ENCODE assay signal across 8 cellular contexts in genomic region chr22:43263645-43264514, GRCh38.
DNase-seq lines count a peak whose midpoint lies in the region; ATAC-seq and TF ChIP-seq lines count a peak whose summit lies in the region.

No MANE protein-coding gene starts in this region.

- peak overlapping the region; percentile 15 for H3K27ac Mint-ChIP-seq in activated naive CD4-positive, alpha-beta T cell treated with anti-CD3 and anti-CD28 coated beads, Interleukin-2, amount 50 U/mL, for 24 hours

- H3K9me2 ChIP-seq in SK-N-SH, result no peaks in the 10 kb centered on the region
- H3K9me2 ChIP-seq in hepatocyte (replicated peaks; ENCODE audit: insufficient read depth), result no peaks in the 10 kb centered on the region

- H3F3A ChIP-seq in SK-N-SH (replicated peaks; ENCODE audit: insufficient read depth), result no peaks in the 10 kb centered on the region

- H2AFZ ChIP-seq in SK-N-SH (ENCODE audit: low read depth) (no peak overlapping the region), hepatocyte (no peak overlapping the region)

- peak overlapping the region in 1 of 2 experiments; percentile 85; a peak in 2 of 4 replicates for H3K27ac ChIP-seq in SK-N-SH (ENCODE audit: low read depth in 2 of 2, low read length in 1 of 2)
- H3K27ac ChIP-seq in hepatocyte, result no peak overlapping the region

- H3K9ac ChIP-seq in SK-N-SH, result no peak overlapping the region

- peak overlapping the region; percentile 86 for H3K4me3 Mint-ChIP-seq in activated naive CD4-positive, alpha-beta T cell treated with anti-CD3 and anti-CD28 coated beads, Interleukin-2, amount 50 U/mL, for 24 hours

- no peaks in the 10 kb centered on the region for H3K36me3 Mint-ChIP-seq in activated naive CD4-positive, alpha-beta T cell treated with anti-CD3 and anti-CD28 coated beads, Interleukin-2, amount 50 U/mL, for 24 hours

- ATAC-seq in GM19035 (IDR thresholded peaks at IDR 0.05; ENCODE audit: unreplicated experiment) (peak; percentile 79), HG03521 (IDR thresholded peaks at IDR 0.05; ENCODE audit: unreplicated experiment) (peak; percentile 69)

- POLR2A ChIA-PET in SK-N-SH (lab: Yijun Ruan, JAX), result no interaction called here

- H3K79me2 ChIP-seq in SK-N-SH (ENCODE audit: insufficient read depth) (no peaks in the 10 kb centered on the region), hepatocyte (no peaks in the 10 kb centered on the region)

- H3K9me3 Mint-ChIP-seq in activated naive CD4-positive, alpha-beta T cell treated with anti-CD3 and anti-CD28 coated beads, Interleukin-2, amount 50 U/mL, for 24 hours, result no peaks in the 10 kb centered on the region

- peak overlapping the region; percentile 37; the same call in 1 of the 2 replicates for H3K4me2 ChIP-seq in SK-N-SH
- H3K4me2 ChIP-seq in hepatocyte, result peak overlapping the region; percentile 55

- H3K4me3 ChIP-seq in SK-N-SH (ENCODE audit: low read depth in 2 of 2, low read length in 1 of 2) (no peak overlapping the region), hepatocyte (no peak overlapping the region)

- TF ChIP-seq CTCF in SK-N-SH (IDR thresholded peaks at IDR 0.05) (no peak), hepatocyte (IDR thresholded peaks at IDR 0.05; ENCODE audit: poor library complexity) (no peak)

- WGBS in SK-N-SH (ENCODE audit: low lambda C conversion rate), result 28% methylated on average over 21 of the region's 27 CpGs
- 45% methylated on average over 27 of the region's 27 CpGs for WGBS in hepatocyte (ENCODE audit: low lambda C conversion rate, missing lambda C conversion rate)

- DNase-seq in 8988T, result peak; percentile 45
- peak; percentile 66 for DNase-seq in SK-N-SH
- peak; percentile 84 for DNase-seq in hepatocyte (ENCODE audit: low spot score)
- peak; percentile 69 to 75 for DNase-seq in stimulated activated CD4-positive, alpha-beta T cell treated with anti-CD3 and anti-CD28 coated beads, Interleukin-2, amount 100 ng/mL, for 48 hours
- DNase-seq in NCI-H2107 (lab: John Stamatoyannopoulos, UW), result no peak

- H3K36me3 ChIP-seq in SK-N-SH (replicated peaks in 1 of 2; ENCODE audit: control insufficient read depth in 1 of 2, insufficient read depth in 2 of 2, low read length in 1 of 2), result no peaks in the 10 kb centered on the region
- no peaks in the 10 kb centered on the region for H3K36me3 ChIP-seq in hepatocyte (replicated peaks; ENCODE audit: insufficient read depth, low read depth)

- H3K4me1 ChIP-seq in SK-N-SH (ENCODE audit: control insufficient read depth in 1 of 2, insufficient read depth in 2 of 2, low read depth in 1 of 2, low read length in 1 of 2) (peaks cover 0 to 64% of the 10 kb centered on the region in 2 experiments; a peak in 2 of 4 replicates), hepatocyte (ENCODE audit: insufficient read depth) (peaks cover 17% of the 10 kb centered on the region)

- TF ChIP-seq EP300 in SK-N-SH (IDR thresholded peaks at IDR 0.05; ENCODE audit: borderline replicate concordance in 1 of 2, low read depth in 1 of 2, low read length in 1 of 2), result no peak

- no peaks in the 10 kb centered on the region for H3K27me3 Mint-ChIP-seq in activated naive CD4-positive, alpha-beta T cell treated with anti-CD3 and anti-CD28 coated beads, Interleukin-2, amount 50 U/mL, for 24 hours

- CTCF ChIA-PET in SK-N-SH (lab: Yijun Ruan, JAX), result interaction anchor here (0.6 to 5.3 kb wide), 4 partner anchors 9 to 82 kb away, joined by 3 to 34 read pairs (median 18); no protein-coding TSS in a partner anchor

- TF ChIP-seq RAD21 in SK-N-SH (IDR thresholded peaks at IDR 0.05; ENCODE audit: low read length), result no peak

- H4K20me1 ChIP-seq in SK-N-SH (ENCODE audit: insufficient read depth) (no peaks in the 10 kb centered on the region), hepatocyte (ENCODE audit: insufficient read depth, poor library complexity, severe bottlenecking) (no peaks in the 10 kb centered on the region)

- no peaks in the 10 kb centered on the region for H3K9me3 ChIP-seq in SK-N-SH
- no peaks in the 10 kb centered on the region for H3K9me3 ChIP-seq in hepatocyte (ENCODE audit: low read depth)

- peaks cover 27% of the 10 kb centered on the region for H3K4me1 Mint-ChIP-seq in activated naive CD4-positive, alpha-beta T cell treated with anti-CD3 and anti-CD28 coated beads, Interleukin-2, amount 50 U/mL, for 24 hours

- no peaks in the 10 kb centered on the region for H3K27me3 ChIP-seq in SK-N-SH (ENCODE audit: insufficient read depth)
- no peaks in the 10 kb centered on the region for H3K27me3 ChIP-seq in hepatocyte

TF ChIP-seq in SK-N-SH, 30 proteins besides CTCF, POLR2A, EP300 and RAD21:
- TF ChIP-seq TAF1 (IDR thresholded peaks at IDR 0.05; ENCODE audit: borderline replicate concordance, low read depth, low read length), result no peak
- peak; percentile 26; the same call in 1 of the 2 replicates for TF ChIP-seq GATA2 (CRISPR knock-in tag; IDR thresholded peaks at IDR 0.05)
